In genomic region chr22:20079745-20080444, GRCh38 we compare ENCODE assay signal across 7 cellular contexts.
DNase-seq lines count a peak whose midpoint lies in the region; ATAC-seq and TF ChIP-seq lines count a peak whose summit lies in the region.

Gene DGCR8 (plus strand): TSS chr22:20080241. CDS start chr22:20085964, 5,723 bp downstream.

- no peak for TF ChIP-seq CTCF in astrocyte of the cerebellum (IDR thresholded peaks at IDR 0.05; ENCODE audit: low read depth, low read length, missing control alignments)

- H3K4me3 ChIP-seq in astrocyte of the cerebellum (ENCODE audit: low read depth, low read length): peak within 1 kb of the TSS; percentile 84

- no peaks in the 10 kb centered on the region for H3K27me3 Mint-ChIP-seq in T-helper 2 cell treated with Interferon-gamma antibody and Interleukin-4, amounts not matched to agents 5 μg/mL and 100 μg/mL, for 36 hours (ENCODE audit: low read depth)

- DNase-seq in NCI-H187 (lab: John Stamatoyannopoulos, UW): peak; percentile 51 to 81
- DNase-seq in T-helper 2 cell treated with Interferon-gamma antibody and Interleukin-4, amounts not matched to agents 5 μg/mL and 100 μg/mL, for 36 hours (ENCODE audit: low spot score): peak; percentile 82
- peak; percentile 77 for DNase-seq in astrocyte of the cerebellum (ENCODE audit: low read depth)
- peak; percentile 98 for DNase-seq in hepatic stellate cell (ENCODE audit: low spot score)
- DNase-seq in putamen (ENCODE audit: low spot score): peak; percentile 96

- ATAC-seq in GM18498 (IDR thresholded peaks at IDR 0.05; ENCODE audit: unreplicated experiment) (peak; percentile 86), HG02938 (IDR thresholded peaks at IDR 0.05; ENCODE audit: unreplicated experiment) (peak; percentile 64)

- H3K27ac Mint-ChIP-seq in T-helper 2 cell treated with Interferon-gamma antibody and Interleukin-4, amounts not matched to agents 5 μg/mL and 100 μg/mL, for 36 hours: peak within 1 kb of the TSS; percentile 81

- H3K4me3 Mint-ChIP-seq in T-helper 2 cell treated with Interferon-gamma antibody and Interleukin-4, amounts not matched to agents 5 μg/mL and 100 μg/mL, for 36 hours: peak within 1 kb of the TSS; percentile 89

- H3K9me3 Mint-ChIP-seq in T-helper 2 cell treated with Interferon-gamma antibody and Interleukin-4, amounts not matched to agents 5 μg/mL and 100 μg/mL, for 36 hours: no peaks in the 10 kb centered on the region

- in situ Hi-C loops in astrocyte of the cerebellum (cut with HindIII; ENCODE audit: low sequenced_read_pairs): no loop called here

- H3K4me1 Mint-ChIP-seq in T-helper 2 cell treated with Interferon-gamma antibody and Interleukin-4, amounts not matched to agents 5 μg/mL and 100 μg/mL, for 36 hours (ENCODE audit: low read depth): peaks cover 25% of the 10 kb centered on the region

- H3K36me3 Mint-ChIP-seq in T-helper 2 cell treated with Interferon-gamma antibody and Interleukin-4, amounts not matched to agents 5 μg/mL and 100 μg/mL, for 36 hours (ENCODE audit: low read depth): peaks cover 6% of the 10 kb centered on the region

Comparison
In these comparisons a context has a peak if more than half of its experiments do, and no peak if none do; other contexts are left out.
1. Peak in every context shown above with its lines: DNase-seq, ATAC-seq and H3K4me3 ChIP-seq.